ENCODE assay signal across 2 cellular contexts in the genomic region with DNA sequence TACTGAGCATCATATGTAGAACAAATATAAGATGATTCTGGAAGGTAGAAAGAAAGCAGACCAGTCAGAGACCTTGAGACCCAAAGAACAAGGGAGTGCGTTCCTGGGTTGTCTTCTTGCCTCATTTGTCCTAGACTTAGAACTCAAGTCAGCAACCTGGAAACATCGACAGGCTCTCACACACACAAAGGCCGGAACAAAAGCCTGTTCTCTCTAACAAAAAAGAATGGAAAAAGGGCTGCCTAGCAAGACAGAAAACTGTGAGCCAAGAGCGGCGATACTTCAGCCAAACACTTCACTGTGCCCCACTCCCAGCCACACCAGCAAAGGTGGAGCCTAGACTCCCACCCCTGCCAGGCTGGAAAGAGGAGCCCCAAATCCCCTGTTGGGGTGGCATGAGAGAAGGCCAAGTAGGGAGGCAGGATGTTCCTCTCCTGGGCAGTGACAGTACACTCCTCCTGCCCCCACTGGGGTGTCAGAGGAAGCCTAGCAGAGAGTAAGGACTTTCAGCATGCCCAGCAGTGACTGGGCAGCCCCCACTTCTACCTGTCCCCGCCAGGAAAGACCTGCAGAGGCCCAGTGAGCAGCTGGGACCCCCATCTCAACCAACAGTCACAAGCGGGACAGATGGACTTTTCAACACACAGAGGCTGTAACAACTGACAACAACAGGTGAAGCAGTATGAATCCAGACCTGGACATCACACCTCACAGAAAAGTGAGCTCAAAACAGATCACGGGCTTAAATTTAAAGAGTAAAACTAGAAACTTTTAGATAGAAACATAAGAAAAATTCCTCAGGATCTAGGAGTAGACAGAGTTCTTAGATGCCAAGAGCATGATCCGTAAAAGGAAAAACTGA.
TF ChIP-seq lines count a peak whose summit lies in the region.

No MANE protein-coding gene starts in this region.

TF ChIP-seq in GM12878, 131 proteins besides CTCF, POLR2A, EP300 and RAD21:
- no peak for TF ChIP-seq ASH2L (IDR thresholded peaks at IDR 0.05; ENCODE audit: borderline replicate concordance, low read depth)
- TF ChIP-seq GABPA (IDR thresholded peaks at IDR 0.05; ENCODE audit: low read depth): no peak
- TF ChIP-seq PAX5 (IDR thresholded peaks at IDR 0.05; ENCODE audit: borderline replicate concordance, low read depth, low read length): no peak
- TF ChIP-seq MYB (IDR thresholded peaks at IDR 0.05; ENCODE audit: borderline replicate concordance, low read depth, low read length): no peak
- TF ChIP-seq TBL1XR1 (IDR thresholded peaks at IDR 0.05; ENCODE audit: low read depth, low read length): no peak
- no peak for TF ChIP-seq IKZF1 (conservative IDR thresholded peaks at IDR 0.05)
- TF ChIP-seq, protein P1, sequence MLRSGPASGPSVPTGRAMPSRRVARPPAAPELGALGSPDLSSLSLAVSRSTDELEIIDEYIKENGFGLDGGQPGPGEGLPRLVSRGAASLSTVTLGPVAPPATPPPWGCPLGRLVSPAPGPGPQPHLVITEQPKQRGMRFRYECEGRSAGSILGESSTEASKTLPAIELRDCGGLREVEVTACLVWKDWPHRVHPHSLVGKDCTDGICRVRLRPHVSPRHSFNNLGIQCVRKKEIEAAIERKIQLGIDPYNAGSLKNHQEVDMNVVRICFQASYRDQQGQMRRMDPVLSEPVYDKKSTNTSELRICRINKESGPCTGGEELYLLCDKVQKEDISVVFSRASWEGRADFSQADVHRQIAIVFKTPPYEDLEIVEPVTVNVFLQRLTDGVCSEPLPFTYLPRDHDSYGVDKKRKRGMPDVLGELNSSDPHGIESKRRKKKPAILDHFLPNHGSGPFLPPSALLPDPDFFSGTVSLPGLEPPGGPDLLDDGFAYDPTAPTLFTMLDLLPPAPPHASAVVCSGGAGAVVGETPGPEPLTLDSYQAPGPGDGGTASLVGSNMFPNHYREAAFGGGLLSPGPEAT (IDR thresholded peaks at IDR 0.05; ENCODE audit: low read depth): no peak
- TF ChIP-seq HSF1 (IDR thresholded peaks at IDR 0.05; ENCODE audit: low read depth, low read length): no peak
- no peak for TF ChIP-seq POLR2AphosphoS2 (IDR thresholded peaks at IDR 0.05; ENCODE audit: low read depth, low read length)
- TF ChIP-seq SMAD5 (IDR thresholded peaks at IDR 0.05; ENCODE audit: low read depth): no peak
- TF ChIP-seq HDAC6 (IDR thresholded peaks at IDR 0.05; ENCODE audit: unreplicated experiment): no peak
- TF ChIP-seq PML (IDR thresholded peaks at IDR 0.05; ENCODE audit: low read length): no peak
- no peak for TF ChIP-seq POLR2AphosphoS5 (IDR thresholded peaks at IDR 0.05; ENCODE audit: low read length)
- TF ChIP-seq TCF3 (IDR thresholded peaks at IDR 0.05; ENCODE audit: borderline replicate concordance, insufficient read depth, low read depth, low read length): no peak
- TF ChIP-seq STAT3 (IDR thresholded peaks at IDR 0.05; ENCODE audit: low read depth, low read length): no peak
- no peak for TF ChIP-seq CBX5 (IDR thresholded peaks at IDR 0.05; ENCODE audit: low read depth)

TF ChIP-seq in HepG2, 621 proteins besides CTCF, POLR2A, EP300 and RAD21:
- TF ChIP-seq RBM22 (optimal IDR thresholded peaks at IDR 0.05; ENCODE audit: low read length): peak; percentile 41
- 0 out of 2 replicates have a peak, but pooled peaks have one; percentile 46 for TF ChIP-seq ZBTB38 (CRISPR knock-in tag; IDR thresholded peaks at IDR 0.05)
- TF ChIP-seq, protein P2, sequence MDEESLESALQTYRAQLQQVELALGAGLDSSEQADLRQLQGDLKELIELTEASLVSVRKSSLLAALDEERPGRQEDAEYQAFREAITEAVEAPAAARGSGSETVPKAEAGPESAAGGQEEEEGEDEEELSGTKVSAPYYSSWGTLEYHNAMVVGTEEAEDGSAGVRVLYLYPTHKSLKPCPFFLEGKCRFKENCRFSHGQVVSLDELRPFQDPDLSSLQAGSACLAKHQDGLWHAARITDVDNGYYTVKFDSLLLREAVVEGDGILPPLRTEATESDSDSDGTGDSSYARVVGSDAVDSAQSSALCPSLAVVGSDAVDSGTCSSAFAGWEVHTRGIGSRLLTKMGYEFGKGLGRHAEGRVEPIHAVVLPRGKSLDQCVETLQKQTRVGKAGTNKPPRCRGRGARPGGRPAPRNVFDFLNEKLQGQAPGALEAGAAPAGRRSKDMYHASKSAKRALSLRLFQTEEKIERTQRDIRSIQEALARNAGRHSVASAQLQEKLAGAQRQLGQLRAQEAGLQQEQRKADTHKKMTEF (CRISPR knock-in tag; IDR thresholded peaks at IDR 0.05): 0 out of 2 replicates have a peak, but pooled peaks have one; percentile 1
- no peak for TF ChIP-seq SATB2 (CRISPR knock-in tag; IDR thresholded peaks at IDR 0.05)
- no peak for TF ChIP-seq SYNCRIP (IDR thresholded peaks at IDR 0.05; ENCODE audit: insufficient read depth, low read depth, low read length)
- TF ChIP-seq, protein P3, sequence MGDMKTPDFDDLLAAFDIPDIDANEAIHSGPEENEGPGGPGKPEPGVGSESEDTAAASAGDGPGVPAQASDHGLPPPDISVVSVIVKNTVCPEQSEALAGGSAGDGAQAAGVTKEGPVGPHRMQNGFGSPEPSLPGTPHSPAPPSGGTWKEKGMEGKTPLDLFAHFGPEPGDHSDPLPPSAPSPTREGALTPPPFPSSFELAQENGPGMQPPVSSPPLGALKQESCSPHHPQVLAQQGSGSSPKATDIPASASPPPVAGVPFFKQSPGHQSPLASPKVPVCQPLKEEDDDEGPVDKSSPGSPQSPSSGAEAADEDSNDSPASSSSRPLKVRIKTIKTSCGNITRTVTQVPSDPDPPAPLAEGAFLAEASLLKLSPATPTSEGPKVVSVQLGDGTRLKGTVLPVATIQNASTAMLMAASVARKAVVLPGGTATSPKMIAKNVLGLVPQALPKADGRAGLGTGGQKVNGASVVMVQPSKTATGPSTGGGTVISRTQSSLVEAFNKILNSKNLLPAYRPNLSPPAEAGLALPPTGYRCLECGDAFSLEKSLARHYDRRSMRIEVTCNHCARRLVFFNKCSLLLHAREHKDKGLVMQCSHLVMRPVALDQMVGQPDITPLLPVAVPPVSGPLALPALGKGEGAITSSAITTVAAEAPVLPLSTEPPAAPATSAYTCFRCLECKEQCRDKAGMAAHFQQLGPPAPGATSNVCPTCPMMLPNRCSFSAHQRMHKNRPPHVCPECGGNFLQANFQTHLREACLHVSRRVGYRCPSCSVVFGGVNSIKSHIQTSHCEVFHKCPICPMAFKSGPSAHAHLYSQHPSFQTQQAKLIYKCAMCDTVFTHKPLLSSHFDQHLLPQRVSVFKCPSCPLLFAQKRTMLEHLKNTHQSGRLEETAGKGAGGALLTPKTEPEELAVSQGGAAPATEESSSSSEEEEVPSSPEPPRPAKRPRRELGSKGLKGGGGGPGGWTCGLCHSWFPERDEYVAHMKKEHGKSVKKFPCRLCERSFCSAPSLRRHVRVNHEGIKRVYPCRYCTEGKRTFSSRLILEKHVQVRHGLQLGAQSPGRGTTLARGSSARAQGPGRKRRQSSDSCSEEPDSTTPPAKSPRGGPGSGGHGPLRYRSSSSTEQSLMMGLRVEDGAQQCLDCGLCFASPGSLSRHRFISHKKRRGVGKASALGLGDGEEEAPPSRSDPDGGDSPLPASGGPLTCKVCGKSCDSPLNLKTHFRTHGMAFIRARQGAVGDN (CRISPR knock-in tag; IDR thresholded peaks at IDR 0.05): peak; percentile 50
- TF ChIP-seq EHMT2 (IDR thresholded peaks at IDR 0.05; ENCODE audit: borderline replicate concordance, low read depth, low read length): 0 out of 2 replicates have a peak, but pooled peaks have one; percentile 11
- TF ChIP-seq ZNF432 (CRISPR knock-in tag; IDR thresholded peaks at IDR 0.05; ENCODE audit: borderline replicate concordance): no peak
TF ChIP-seq in HepG2: peak in this region for 5.
